Comparison of ENCODE assay signal across 10 cellular contexts in the genomic region with DNA sequence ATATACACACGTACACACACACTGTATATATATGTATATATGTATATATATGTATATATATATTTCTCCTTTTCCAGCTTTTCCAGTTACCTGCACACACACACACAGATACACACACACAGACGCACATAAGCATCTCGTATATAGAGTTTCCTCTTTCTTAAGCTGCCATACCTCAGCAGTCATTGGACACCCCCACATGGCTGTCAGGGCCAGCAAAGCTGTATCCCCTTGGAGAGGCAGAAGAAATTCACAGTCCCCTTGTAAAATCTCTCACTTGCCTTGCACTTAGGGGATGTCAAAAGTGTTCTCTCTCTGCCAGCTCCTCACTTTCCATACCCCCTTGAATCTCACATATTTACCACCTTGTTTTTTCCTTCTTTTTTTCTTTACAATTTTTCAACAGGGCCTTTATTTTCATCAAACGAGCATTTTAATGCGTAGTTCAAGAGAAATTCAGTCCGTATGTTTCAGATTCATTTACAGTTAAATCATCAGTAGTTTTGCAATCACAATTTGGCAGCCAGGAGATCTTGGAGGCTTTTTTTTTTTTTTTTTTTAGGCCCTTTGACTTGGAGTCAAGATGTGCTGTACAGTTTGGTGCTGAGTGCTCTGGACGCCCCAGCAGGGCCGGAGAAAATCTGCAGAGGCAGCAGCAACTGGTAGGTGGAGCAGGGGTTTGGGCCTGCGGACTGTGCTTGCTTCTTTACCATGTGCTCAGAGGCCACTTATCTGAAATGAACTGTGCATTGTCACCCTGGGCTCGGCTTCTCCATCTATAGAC.
A peak's percentile ranks its signal among the peaks of the same experiment; 100 is the strongest.
DNase-seq lines count a peak whose midpoint lies in the region; ATAC-seq, FAIRE-seq and TF ChIP-seq lines count a peak whose summit lies in the region.
"Had no signal": no experiment of that assay in that cellular context is flagged by ENCODE, and none has a peak within 500 bp of the region (broad histone marks: within the 10 kb centered on the region; RNA-seq: fewer than 3 reads in every experiment).

No MANE protein-coding gene starts in this region.

- H4K20me1 ChIP-seq in HCT116 (ENCODE audit: insufficient read depth) (no peaks in the 10 kb centered on the region), keratinocyte (ENCODE audit: control insufficient read depth, extremely low read depth, insufficient read depth, low read length) (no peaks in the 10 kb centered on the region)

- 71 to 88% methylated on average over 10 of the region's 10 CpGs for WGBS in thyroid gland, 2 donors

- H3K9me3 ChIP-seq in HCT116 (ENCODE audit: control insufficient read depth in 1 of 2, insufficient read depth in 1 of 2, low read depth in 1 of 2, low read length in 2 of 2) (no peaks in the 10 kb centered on the region), keratinocyte (ENCODE audit: control insufficient read depth, low read depth, low read length) (no peaks in the 10 kb centered on the region), thyroid gland (no peaks in the 10 kb centered on the region)

- dilution Hi-C loops in keratinocyte (cut with MboI; ENCODE audit: extremely low pct_ligation_motif_present, low sequenced_read_pairs) = no loop called here

- no TSS peak for BruUV-seq in HCT116 (replicated peaks; lab: Mats Ljungman, UMichigan)

- no peaks in the 10 kb centered on the region for H3K36me3 ChIP-seq in HCT116 (ENCODE audit: control insufficient read depth in 1 of 2, insufficient read depth in 2 of 2, low read length in 2 of 2)
- no peaks in the 10 kb centered on the region for H3K36me3 ChIP-seq in keratinocyte (ENCODE audit: control insufficient read depth in 2 of 2, extremely low read depth in 1 of 2, insufficient read depth in 2 of 2, low read length in 2 of 2)
- no peaks in the 10 kb centered on the region for H3K36me3 ChIP-seq in thyroid gland

- no peak overlapping the region for H3K27ac ChIP-seq in HCT116 (ENCODE audit: low read depth, low read length)
- peak overlapping the region; percentile 19 for H3K27ac ChIP-seq in keratinocyte (ENCODE audit: control insufficient read depth, insufficient read depth, low read length)
- H3K27ac ChIP-seq in thyroid gland = peak overlapping the region; percentile 52 to 84 (median 58)

- TF ChIP-seq POLR2A in HCT116 (IDR thresholded peaks at IDR 0.05; ENCODE audit: borderline replicate concordance, extremely low read depth, insufficient read depth, insufficient read length) (no peak), thyroid gland (IDR thresholded peaks at IDR 0.05) (no peak)

- H3K4me2 ChIP-seq in HCT116 (ENCODE audit: low read length) = no peak overlapping the region
- peak overlapping the region; percentile 68 for H3K4me2 ChIP-seq in keratinocyte (ENCODE audit: control insufficient read depth, extremely low read depth, insufficient read depth, low read depth, low read length)

- peaks cover 2% of the 10 kb centered on the region for H3K9me1 ChIP-seq in keratinocyte (ENCODE audit: control insufficient read depth, extremely low read depth, insufficient read depth, low read length)

- intact Hi-C loops in HCT116 (cut with micrococcal nuclease) (no loop called here), thyroid gland (cut with DNase I) (no loop called here)

- no peak for DNase-seq in HCT116 (ENCODE audit: low read depth, low spot score)
- DNase-seq in cardiac fibroblast (ENCODE audit: low read depth in 2 of 2) = peak; percentile 97
- DNase-seq in keratinocyte (ENCODE audit: low read depth, low spot score) = no peak
- DNase-seq in thyroid gland = peak in 1 of 2 donors; percentile 12
- DNase-seq in NCI-H2081 (lab: John Stamatoyannopoulos, UW) = no peak
- DNase-seq in OCI-M1 (lab: John Stamatoyannopoulos, UW) = no peak
- no peak for DNase-seq in NCI-H69 (lab: John Stamatoyannopoulos, UW)
- DNase-seq in NCI-H774 (lab: John Stamatoyannopoulos, UW) = no peak
- DNase-seq: activated CD4-positive, alpha-beta T cell treated with anti-CD3 and anti-CD28 coated beads, Interleukin-2, amount 50 U/mL, for 4 hours; DMS53 had no signal

- H3K79me2 ChIP-seq in HCT116 (ENCODE audit: insufficient read depth, low read length) (no peaks in the 10 kb centered on the region), keratinocyte (ENCODE audit: control insufficient read depth, insufficient read depth, low read length) (no peaks in the 10 kb centered on the region)

- H3K9me2 ChIP-seq in HCT116 (ENCODE audit: insufficient read depth) = no peaks in the 10 kb centered on the region

- CTCF ChIA-PET in HCT116 (lab: Charles Lee) = no interaction called here

- POLR2A ChIA-PET in HCT116 (lab: Charles Lee) = no interaction called here

- TF ChIP-seq CTCF in HCT116 (IDR thresholded peaks at IDR 0.05 in 2 of 3, conservative IDR thresholded peaks at IDR 0.05 in 1 of 3; ENCODE audit: borderline replicate concordance in 1 of 3, insufficient read depth in 1 of 3, low read depth in 2 of 3, low read length in 2 of 3) (no peak), cardiac fibroblast (IDR thresholded peaks at IDR 0.05; ENCODE audit: low read depth, low read length) (peak; percentile 8), keratinocyte (optimal IDR thresholded peaks at IDR 0.05 in 1 of 3, IDR thresholded peaks at IDR 0.05 in 1 of 3, conservative IDR thresholded peaks at IDR 0.05 in 1 of 3; ENCODE audit: extremely low read depth in 1 of 3, insufficient read depth in 2 of 3, low read length in 3 of 3) (no peak), thyroid gland (IDR thresholded peaks at IDR 0.05) (no peak)

- H3K4me3 ChIP-seq in HCT116 (replicated peaks in 1 of 2; ENCODE audit: low read depth in 1 of 2, low read length in 2 of 2) (no peak overlapping the region), cardiac fibroblast (replicated peaks in 1 of 2; ENCODE audit: low read depth in 2 of 2, low read length in 2 of 2) (no peak overlapping the region), keratinocyte (ENCODE audit: control insufficient read depth in 2 of 3, extremely low read depth in 1 of 3, insufficient read depth in 2 of 3, low read depth in 1 of 3, low read length in 3 of 3) (no peak overlapping the region), thyroid gland (replicated peaks in 1 of 3) (no peak overlapping the region)

- RAD21 ChIA-PET in HCT116 (lab: Charles Lee; ENCODE audit: low non-redundant PET in 1 of 2, low total read pairs in 2 of 2, uncharacterized antibody in 2 of 2, unreplicated experiment in 2 of 2) = no interaction called here

- H3K9ac ChIP-seq in HCT116 (ENCODE audit: low read length) = no peak overlapping the region
- H3K9ac ChIP-seq in keratinocyte (ENCODE audit: control insufficient read depth, extremely low read depth, insufficient read depth, low read length) = peak overlapping the region; percentile 40

- TF ChIP-seq RAD21 in HCT116 (IDR thresholded peaks at IDR 0.05; ENCODE audit: low read depth) = no peak

- FAIRE-seq in keratinocyte (lab: Jason Lieb, UNC) = no peak

- no peaks in the 10 kb centered on the region for H3K27me3 ChIP-seq in HCT116 (ENCODE audit: insufficient read depth, low read length)
- H3K27me3 ChIP-seq in keratinocyte (ENCODE audit: control insufficient read depth, extremely low read depth, insufficient read depth, low read length) = no peaks in the 10 kb centered on the region
- no peaks in the 10 kb centered on the region for H3K27me3 ChIP-seq in thyroid gland

- peak overlapping the region; percentile 5 for H2AFZ ChIP-seq in HCT116 (ENCODE audit: low read depth, low read length, poor library complexity, severe bottlenecking)
- H2AFZ ChIP-seq in keratinocyte (ENCODE audit: control insufficient read depth, low read length) = no peak overlapping the region

- no peak for ATAC-seq in HCT116

- H3K4me1 ChIP-seq in HCT116 (ENCODE audit: control insufficient read depth in 1 of 2, insufficient read depth in 2 of 2, low read length in 2 of 2) = peaks cover 6 to 10% of the 10 kb centered on the region in 2 experiments; a peak in 3 of 4 replicates
- H3K4me1 ChIP-seq in keratinocyte (ENCODE audit: control insufficient read depth, extremely low read depth, insufficient read depth, low read length) = peaks cover 46% of the 10 kb centered on the region
- H3K4me1 ChIP-seq in thyroid gland = peaks cover 33 to 45% of the 10 kb centered on the region in 2 donors

TF ChIP-seq in HCT116, 20 proteins besides CTCF, POLR2A, EP300 and RAD21 (continues in another document):
- TF ChIP-seq ZNF274 (IDR thresholded peaks at IDR 0.05; ENCODE audit: low read depth, low read length) (no peak), JUND (IDR thresholded peaks at IDR 0.05) (no peak), YY1 (IDR thresholded peaks at IDR 0.05; ENCODE audit: extremely low read depth, insufficient replicate concordance, low read depth, low read length) (no peak), POLR2AphosphoS5 (IDR thresholded peaks at IDR 0.05; ENCODE audit: low read depth, low read length) (no peak), FOSL1 (IDR thresholded peaks at IDR 0.05; ENCODE audit: low read depth) (no peak), CBX3 (IDR thresholded peaks at IDR 0.05; ENCODE audit: low read depth) (no peak), SRF (IDR thresholded peaks at IDR 0.05; ENCODE audit: low read depth) (no peak), ZFX (IDR thresholded peaks at IDR 0.05) (no peak), TCF7L2 (IDR thresholded peaks at IDR 0.05; ENCODE audit: borderline replicate concordance, extremely low read depth, insufficient read depth, insufficient read length) (no peak), ELF1 (IDR thresholded peaks at IDR 0.05; ENCODE audit: borderline replicate concordance, low read depth) (no peak)
- TF ChIP-seq, protein P1, sequence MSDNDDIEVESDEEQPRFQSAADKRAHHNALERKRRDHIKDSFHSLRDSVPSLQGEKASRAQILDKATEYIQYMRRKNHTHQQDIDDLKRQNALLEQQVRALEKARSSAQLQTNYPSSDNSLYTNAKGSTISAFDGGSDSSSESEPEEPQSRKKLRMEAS (IDR thresholded peaks at IDR 0.05) = no peak

Comparison
In these comparisons a context has a peak if more than half of its experiments do, and no peak if none do; other contexts are left out.
1. DNase-seq: peak in cardiac fibroblast (2 of 2); none in HCT116 (single experiment), keratinocyte (single experiment), NCI-H2081 (0 of 2), OCI-M1 (single experiment), NCI-H69 (single experiment) and NCI-H774 (single experiment).